In genomic region chr5:157148734-157149615, GRCh38 we compare ENCODE assay signal across 1 cellular context.
A peak's percentile ranks its signal among the peaks of the same experiment; 100 is the strongest.
TF ChIP-seq lines count a peak whose summit lies in the region.

No MANE protein-coding gene starts in this region.

TF ChIP-seq in IMR-90, 13 proteins besides CTCF, POLR2A, EP300 and RAD21:
- no peak for TF ChIP-seq MAZ (IDR thresholded peaks at IDR 0.05; ENCODE audit: borderline replicate concordance, low read depth, low read length)
- peak; percentile 51 for TF ChIP-seq SMC3 (IDR thresholded peaks at IDR 0.05; ENCODE audit: low read depth, low read length)
TF ChIP-seq in IMR-90: peak in this region for 1.
